Comparison of ENCODE assay signal across 25 cellular contexts in the genomic region with DNA sequence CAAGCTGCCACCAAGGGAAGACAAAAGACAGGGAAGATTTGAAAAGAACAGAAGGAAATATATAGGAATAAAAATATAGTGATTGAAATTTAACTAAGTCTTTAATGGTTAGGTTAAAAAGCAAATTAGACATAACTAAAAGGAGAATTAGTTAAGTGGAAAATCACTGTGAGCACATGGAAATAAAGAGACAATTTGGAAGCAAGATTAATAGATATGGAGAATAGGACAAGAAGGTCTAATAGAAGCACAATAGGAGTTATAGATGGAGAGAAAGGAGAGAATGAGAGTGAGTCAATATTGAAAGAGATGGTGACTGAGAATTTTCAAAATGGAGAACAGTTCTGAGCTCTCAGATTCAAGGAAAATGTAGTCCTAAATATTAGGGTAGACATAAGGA.
"Had no signal": no experiment of that assay in that cellular context is flagged by ENCODE, and none has a peak within 500 bp of the region (broad histone marks: within the 10 kb centered on the region; RNA-seq: fewer than 3 reads in every experiment).

No MANE protein-coding gene starts in this region.

- H3K4me2 ChIP-seq: hepatocyte had no signal

- DNase-seq: colonic mucosa; cortex of kidney; dermis blood vessel endothelial cell; dorsolateral prefrontal cortex; effector CD4-positive, alpha-beta T cell; effector CD8-positive, alpha-beta T cell; effector memory CD4-positive, alpha-beta T cell; effector memory CD8-positive, alpha-beta T cell; endodermal cell; erythroblast; esophagus squamous epithelium; foreskin fibroblast; foreskin keratinocyte; foreskin melanocyte; gastrocnemius medialis; glutamatergic neuron; head of caudate nucleus; heart left ventricle; heart right ventricle had no signal

- H3K4me3 ChIP-seq: colonic mucosa, coronary artery, dorsolateral prefrontal cortex, esophagus muscularis mucosa, esophagus squamous epithelium, gastrocnemius medialis, gastroesophageal sphincter, heart left ventricle, heart right ventricle, hepatocyte had no signal

- H3K9me3 ChIP-seq: colonic mucosa, gastrocnemius medialis had no signal

- H3K79me2 ChIP-seq: hepatocyte had no signal

- H3K27me3 ChIP-seq: colonic mucosa, esophagus muscularis mucosa, esophagus squamous epithelium, gastrocnemius medialis, gastroesophageal sphincter, hepatocyte had no signal

- H3K4me1 ChIP-seq: colonic mucosa, foreskin keratinocyte had no signal

- H3K27ac ChIP-seq: colonic mucosa, coronary artery, dorsolateral prefrontal cortex, epithelial cell of prostate, foreskin keratinocyte, gastrocnemius medialis, hepatocyte had no signal

- ATAC-seq: effector memory CD8-positive, alpha-beta T cell; esophagus mucosa; foreskin keratinocyte; gastrocnemius medialis; gastroesophageal sphincter; heart left ventricle; heart right ventricle had no signal

- H3K36me3 ChIP-seq: colonic mucosa, esophagus muscularis mucosa, esophagus squamous epithelium, gastrocnemius medialis, gastroesophageal sphincter, heart left ventricle, heart right ventricle had no signal

- H2AFZ ChIP-seq: hepatocyte had no signal
